Comparison of ENCODE assay signal across 23 cellular contexts in the genomic region with DNA sequence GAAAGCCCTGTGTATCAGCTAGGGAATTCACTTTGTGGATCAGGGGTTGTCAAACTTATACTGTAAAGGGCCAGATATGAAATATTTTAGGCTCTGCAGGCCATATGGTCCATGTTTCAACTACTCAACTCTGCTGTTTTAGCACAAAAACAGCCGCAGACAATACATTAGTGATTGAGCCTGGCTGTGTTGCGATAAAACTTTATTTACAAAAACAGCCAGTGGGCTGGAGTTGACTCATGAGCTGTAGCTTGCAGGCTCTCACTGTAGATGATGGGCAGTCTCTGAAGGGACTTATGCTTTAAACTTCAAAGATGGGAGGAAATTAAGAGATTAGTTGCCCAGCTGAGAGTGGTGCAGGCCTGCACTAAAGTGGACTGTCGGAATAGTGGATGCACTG. TPM values are rescaled to one million over a fixed set of nuclear protein-coding genes. Genes with fewer than 3 reads are reported as not detected.
A peak's percentile ranks its signal among the peaks of the same experiment; 100 is the strongest.
DNase-seq lines count a peak whose midpoint lies in the region; ATAC-seq, FAIRE-seq and TF ChIP-seq lines count a peak whose summit lies in the region.
"Had no signal": no experiment of that assay in that cellular context is flagged by ENCODE, and none has a peak within 500 bp of the region (broad histone marks: within the 10 kb centered on the region; RNA-seq: fewer than 3 reads in every experiment).

No MANE protein-coding gene starts in this region.

- no peak for TF ChIP-seq CTCF in GM12878 (IDR thresholded peaks at IDR 0.05 in 2 of 3, conservative IDR thresholded peaks at IDR 0.05 in 1 of 3; ENCODE audit: control insufficient read depth in 2 of 3, extremely low read depth in 1 of 3, insufficient read depth in 1 of 3, low read depth in 3 of 3, low read length in 3 of 3)

- in situ Hi-C loops in GM12878 (cut with MboI) = no loop called here

- TF ChIP-seq RAD21 in GM12878 (IDR thresholded peaks at IDR 0.05; ENCODE audit: insufficient read depth, low read depth, low read length) = no peak

- POLR2A ChIA-PET in GM12878 (lab: Charles Lee) = no interaction called here

- TF ChIP-seq EP300 in GM12878 (IDR thresholded peaks at IDR 0.05; ENCODE audit: borderline replicate concordance in 1 of 2, control insufficient read depth in 1 of 2, low read depth in 2 of 2, low read length in 2 of 2) = no peak

- H3K27ac Mint-ChIP-seq in T-helper 17 cell (peak overlapping the region; percentile 39), memory B cell (peak overlapping the region; percentile 60)
- H3K27ac Mint-ChIP-seq: B cell; CD4-positive, alpha-beta T cell; CD8-positive, alpha-beta T cell had no signal

- no peaks in the 10 kb centered on the region; a peak in 1 of 4 replicates for H3K36me3 ChIP-seq in GM12878 (ENCODE audit: control insufficient read depth in 2 of 2, insufficient read depth in 2 of 2, low read length in 1 of 2)

- H3K4me1 ChIP-seq in GM12878 (ENCODE audit: control insufficient read depth, insufficient read depth, low read length) = no peaks in the 10 kb centered on the region
- H3K4me1 ChIP-seq: A549; BLaER1 treated with 17β-estradiol and CSF1 and Interleukin-3, amounts not matched to agents 10 nM and 100 nM; Caco-2 had no signal

- intact Hi-C loops in GM12878 (cut with micrococcal nuclease; ENCODE audit: unreplicated experiment) = no loop called here

- TF ChIP-seq POLR2A in GM12878 (IDR thresholded peaks at IDR 0.05; ENCODE audit: low read depth, low read length) (no peak), GM18505 (IDR thresholded peaks at IDR 0.05; ENCODE audit: borderline replicate concordance, extremely low read depth, insufficient read depth, insufficient read length) (no peak)

- no peaks in the 10 kb centered on the region for H3K79me2 ChIP-seq in GM12878 (ENCODE audit: control insufficient read depth, insufficient read depth, low read length)

- H3K9ac ChIP-seq in GM12878 (ENCODE audit: control insufficient read depth, insufficient read depth, low read length) = no peak overlapping the region
- H3K9ac ChIP-seq: BLaER1 treated with 17β-estradiol and CSF1 and Interleukin-3, amounts not matched to agents 10 nM and 100 nM had no signal

- peaks cover 5% of the 10 kb centered on the region for H3K36me3 Mint-ChIP-seq in T-helper 17 cell (ENCODE audit: low read depth)
- H3K36me3 Mint-ChIP-seq in memory B cell = peaks cover 23% of the 10 kb centered on the region

- BruUV-seq in GM12878 (replicated peaks; lab: Mats Ljungman, UMichigan) = no TSS peak

- CTCF ChIA-PET in GM12878 (lab: Yijun Ruan, JAX) = interaction anchor here (0.5 to 3.6 kb wide), 3 partner anchors 19 to 136 kb away, joined by 3 to 15 read pairs (median 12); no protein-coding TSS in a partner anchor

- ATAC-seq in T-helper 17 cell (no peak), GM12878 (no peak), memory B cell (ENCODE audit: low read depth) (no peak), GM18498 (IDR thresholded peaks at IDR 0.05; ENCODE audit: unreplicated experiment) (no peak), GM18505 (IDR thresholded peaks at IDR 0.05; ENCODE audit: unreplicated experiment) (no peak)
- ATAC-seq: A549; CD8-positive, alpha-beta T cell had no signal

- H3K27me3 Mint-ChIP-seq in T-helper 17 cell (no peaks in the 10 kb centered on the region), memory B cell (no peaks in the 10 kb centered on the region)
- H3K27me3 Mint-ChIP-seq: B cell; CD4-positive, alpha-beta T cell had no signal

- WGBS in GM12878 (ENCODE audit: insufficient coverage, insufficient replicate concordance, low lambda C conversion rate, missing lambda C conversion rate) = 93% methylated on average over 3 of the region's 3 CpGs

- SMC1A ChIA-PET in GM12878 (lab: Charles Lee; ENCODE audit: uncharacterized antibody, unreplicated experiment) = no interaction called here

- DNase-seq in NCI-H82 (lab: John Stamatoyannopoulos, UW) (peak; percentile 10), NCI-H82 treated with DMSO at 0.1 percent for 48 hours (lab: John Stamatoyannopoulos, UW; ENCODE audit: unreplicated experiment) (no peak), T-helper 17 cell (no peak), GM12878 (ENCODE audit: low read depth, low spot score) (no peak), memory B cell (ENCODE audit: low spot score in 2 of 2) (no peak)
- DNase-seq: AML-193; Caco-2; Calu3; CD4-positive, alpha-beta T cell; CD8-positive, alpha-beta T cell; DMS79 treated with DMSO at 0.1 percent for 48 hours; GF-D8 had no signal

- no peaks in the 10 kb centered on the region for H3K9me3 ChIP-seq in T-helper 17 cell (ENCODE audit: control insufficient read depth, low read length, poor library complexity, severe bottlenecking)
- no peaks in the 10 kb centered on the region for H3K9me3 ChIP-seq in GM12878 (replicated peaks; ENCODE audit: control insufficient read depth, insufficient read depth, low read length)
- H3K9me3 ChIP-seq: A549; BLaER1 treated with 17β-estradiol and CSF1 and Interleukin-3, amounts not matched to agents 10 nM and 100 nM; Caco-2 had no signal

- no peak overlapping the region for H3K4me2 ChIP-seq in GM12878 (ENCODE audit: control insufficient read depth, insufficient read depth)
- H3K4me2 ChIP-seq: A549; BLaER1 treated with 17β-estradiol and CSF1 and Interleukin-3, amounts not matched to agents 10 nM and 100 nM had no signal

- H3K27me3 ChIP-seq in GM12878 (replicated peaks in 1 of 2; ENCODE audit: control insufficient read depth in 2 of 2, insufficient read depth in 2 of 2, low read length in 1 of 2) = no peaks in the 10 kb centered on the region
- H3K27me3 ChIP-seq: BLaER1 treated with 17β-estradiol and CSF1 and Interleukin-3, amounts not matched to agents 10 nM and 100 nM had no signal

- RAD21 ChIA-PET in GM12878 (lab: Charles Lee; ENCODE audit: unreplicated experiment) = no interaction called here

- no peaks in the 10 kb centered on the region for H3K9me3 Mint-ChIP-seq in memory B cell
- H3K9me3 Mint-ChIP-seq: CD4-positive, alpha-beta T cell; CD8-positive, alpha-beta T cell had no signal

- H3K4me3 ChIP-seq in GM12878 = no peak overlapping the region
- H3K4me3 ChIP-seq: A549; BLaER1 treated with 17β-estradiol and CSF1 and Interleukin-3, amounts not matched to agents 10 nM and 100 nM had no signal

- no peak overlapping the region for H3K4me3 Mint-ChIP-seq in T-helper 17 cell
- no peak overlapping the region for H3K4me3 Mint-ChIP-seq in memory B cell
- H3K4me3 Mint-ChIP-seq: B cell; CD4-positive, alpha-beta T cell; CD8-positive, alpha-beta T cell had no signal

- H3K27ac ChIP-seq in GM12878 (ENCODE audit: control insufficient read depth, insufficient read depth) = no peak overlapping the region
- H3K27ac ChIP-seq: 22Rv1; A549; BLaER1 treated with 17β-estradiol and CSF1 and Interleukin-3, amounts not matched to agents 10 nM and 100 nM; C4-2B had no signal

- H4K20me1 ChIP-seq in GM12878 (ENCODE audit: control insufficient read depth, insufficient read depth) = no peaks in the 10 kb centered on the region

- no peak overlapping the region for H2AFZ ChIP-seq in GM12878 (ENCODE audit: control insufficient read depth, low read depth, low read length)

- no peak for FAIRE-seq in GM12878 (lab: Jason Lieb, UNC)
- FAIRE-seq: A549, G401.6, GM12892, GM18507, GM19239 had no signal

- H3K4me1 Mint-ChIP-seq in T-helper 17 cell (peaks cover 5% of the 10 kb centered on the region), memory B cell (peaks cover 2% of the 10 kb centered on the region)
- H3K4me1 Mint-ChIP-seq: B cell had no signal

RNA-seq across cellular contexts. Expression of a gene that starts 33.1 kb away (rescaled TPM):
- total RNA-seq in T-helper 17 cell = 10 to 100 TPM; 47.0 to 62.2 TPM
- 76.9 and 83.4 TPM in 2 replicates for total RNA-seq in GM12878 (2013; cell fraction: nucleolus; rRNA removed)
- total RNA-seq in GM12878 (2014; rRNA removed) = 16.5 and 18.7 TPM in 2 replicates
- total RNA-seq in GM12878 (2014; rRNA removed; fragmentation: Illumina TruSeq; extraction: Trizol) = 14.1 and 15.3 TPM in 2 replicates
- total RNA-seq in GM12878 (2021) = 14.1 and 15.2 TPM in 2 replicates
- polyA plus RNA-seq in GM12878 (2011; ENCODE audit: low read depth) = 2.9 TPM
- 8.7 and 9.0 TPM in 2 replicates for polyA plus RNA-seq in GM12878 (2011; rRNA removed)
- polyA plus RNA-seq in GM12878 (2011; cell fraction: cytosol; rRNA removed) = 5.7 and 9.1 TPM in 2 replicates
- 15.1 and 17.0 TPM in 2 replicates for polyA plus RNA-seq in GM12878 (2011; cell fraction: nucleus; rRNA removed)
- 4.6 and 5.5 TPM in 2 replicates for polyA plus RNA-seq in GM12878 (2012)
- polyA plus RNA-seq in GM12878 (2014; fragmentation: Illumina TruSeq; extraction: Trizol) = 10.4 and 11.5 TPM in 2 replicates
- polyA plus RNA-seq in GM12878 (2014; fragmentation: Nextera tagmentation; extraction: Ambion mirVana) = 1 to 10 TPM; 2.8 to 3.1 TPM
- 5.8 and 8.0 TPM in 2 replicates for polyA plus RNA-seq in GM12878 (2014; rRNA removed)
- polyA plus RNA-seq in GM12878 (2016; fragmentation: Nextera tagmentation; extraction: Ambion mirVana) = 10 to 100 TPM; 13.0 to 13.6 TPM
- polyA minus RNA-seq in GM12878 (2011; rRNA and poly(A)+ RNA removed) = 62.1 and 141 TPM in 2 replicates
- 13.2 and 14.0 TPM in 2 replicates for polyA minus RNA-seq in GM12878 (2011; cell fraction: cytosol; rRNA and poly(A)+ RNA removed)
- 59.0 and 95.4 TPM in 2 replicates for polyA minus RNA-seq in GM12878 (2011; cell fraction: nucleus; rRNA and poly(A)+ RNA removed)

RNA-seq across cellular contexts. Expression of a gene that starts 45.9 kb away (rescaled TPM):
- total RNA-seq in T-helper 17 cell (10 to 100 TPM; 36.1 to 39.3 TPM), GM12878 (2014; rRNA removed) (30.9 and 38.7 TPM in 2 replicates), GM12878 (2014; rRNA removed; fragmentation: Illumina TruSeq; extraction: Trizol) (57.4 and 63.0 TPM in 2 replicates), GM12878 (2021) (64.6 and 69.4 TPM in 2 replicates)
- 37.3 and 38.2 TPM in 2 replicates for total RNA-seq in GM12878 (2013; cell fraction: nucleolus; rRNA removed)
- 43.1 TPM for polyA plus RNA-seq in GM12878 (2011; ENCODE audit: low read depth)
- polyA plus RNA-seq in GM12878 (2011; rRNA removed) (96.1 and 138 TPM in 2 replicates), GM12878 (2014; fragmentation: Illumina TruSeq; extraction: Trizol) (103 and 136 TPM in 2 replicates), GM12878 (2014; fragmentation: Nextera tagmentation; extraction: Ambion mirVana) (10 to 100 TPM; 32.8 to 54.9 TPM), GM12878 (2014; rRNA removed) (66.7 and 77.9 TPM in 2 replicates), GM12878 (2016; fragmentation: Nextera tagmentation; extraction: Ambion mirVana) (100 to 1,000 TPM; 123 to 124 TPM)
- 32.2 and 36.6 TPM in 2 replicates for polyA plus RNA-seq in GM12878 (2011; cell fraction: cytosol; rRNA removed)
- polyA plus RNA-seq in GM12878 (2011; cell fraction: nucleus; rRNA removed) = 30.4 and 36.2 TPM in 2 replicates
- 80.0 and 95.2 TPM in 2 replicates for polyA plus RNA-seq in GM12878 (2012)
- 23.6 and 40.0 TPM in 2 replicates for polyA minus RNA-seq in GM12878 (2011; rRNA and poly(A)+ RNA removed)
- 11.4 and 11.9 TPM in 2 replicates for polyA minus RNA-seq in GM12878 (2011; cell fraction: cytosol; rRNA and poly(A)+ RNA removed)
- polyA minus RNA-seq in GM12878 (2011; cell fraction: nucleus; rRNA and poly(A)+ RNA removed) = 17.9 and 31.4 TPM in 2 replicates
